ENCODE assay signal across 19 cellular contexts in the genomic region with DNA sequence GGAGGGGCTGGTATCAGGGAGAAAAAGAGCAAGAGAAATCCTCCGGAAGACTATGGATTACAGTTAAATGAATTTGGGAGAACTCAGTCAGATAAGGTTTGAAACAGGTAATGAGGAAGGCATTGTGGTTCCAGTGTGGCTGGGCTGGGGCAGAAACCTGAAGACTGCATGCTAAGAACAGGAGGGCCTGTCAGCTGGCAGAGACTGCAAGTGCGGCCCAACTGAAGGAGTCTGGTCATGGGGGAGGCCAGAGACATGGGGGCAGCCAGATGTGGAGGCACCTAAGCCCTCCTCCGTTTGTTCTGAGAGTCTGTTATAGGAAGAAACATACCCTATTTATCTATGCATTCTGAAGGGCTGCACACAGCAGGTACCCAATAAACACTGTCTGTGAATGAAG. TPM values are rescaled to one million over a fixed set of nuclear protein-coding genes. Genes with fewer than 3 reads are reported as not detected.
DNase-seq lines count a peak whose midpoint lies in the region; ATAC-seq and TF ChIP-seq lines count a peak whose summit lies in the region.
"Had no signal": no experiment of that assay in that cellular context is flagged by ENCODE, and none has a peak within 500 bp of the region (broad histone marks: within the 10 kb centered on the region; RNA-seq: fewer than 3 reads in every experiment).

No MANE protein-coding gene starts in this region.

- peak overlapping the region; percentile 0 for H3K27ac Mint-ChIP-seq in activated T-cell treated with anti-CD3 and anti-CD28 coated beads, Interleukin-2, amount 50 U/mL, for 24 hours
- peak overlapping the region; percentile 3 to 74 (median 10) for H3K27ac Mint-ChIP-seq in CD4-positive, CD25-positive, alpha-beta regulatory T cell
- peak overlapping the region; percentile 47 for H3K27ac Mint-ChIP-seq in activated T-helper 17 cell treated with anti-CD3 and anti-CD28 coated beads, Interleukin-2, amount 50 U/mL, for 72 hours
- H3K27ac Mint-ChIP-seq: CD4-positive, alpha-beta T cell had no signal

- H3K9me2 ChIP-seq in PC-3 (replicated peaks; ENCODE audit: low read length): no peaks in the 10 kb centered on the region

- no peak overlapping the region for H3K56ac ChIP-seq in mesendoderm (ENCODE audit: low read length)

- H3K4me1 Mint-ChIP-seq in activated T-cell treated with anti-CD3 and anti-CD28 coated beads, Interleukin-2, amount 50 U/mL, for 24 hours (ENCODE audit: low read depth): peaks cover 13% of the 10 kb centered on the region
- H3K4me1 Mint-ChIP-seq in CD4-positive, CD25-positive, alpha-beta regulatory T cell: peaks cover 5 to 24% (median 12%) of the 10 kb centered on the region in 4 donors
- H3K4me1 Mint-ChIP-seq in activated T-helper 17 cell treated with anti-CD3 and anti-CD28 coated beads, Interleukin-2, amount 50 U/mL, for 72 hours: peaks cover 5% of the 10 kb centered on the region

- H3K36me3 Mint-ChIP-seq in activated T-cell treated with anti-CD3 and anti-CD28 coated beads, Interleukin-2, amount 50 U/mL, for 24 hours (ENCODE audit: low read depth): peaks cover 85% of the 10 kb centered on the region
- peaks cover 44% of the 10 kb centered on the region for H3K36me3 Mint-ChIP-seq in CD4-positive, CD25-positive, alpha-beta regulatory T cell
- H3K36me3 Mint-ChIP-seq in activated T-helper 17 cell treated with anti-CD3 and anti-CD28 coated beads, Interleukin-2, amount 50 U/mL, for 72 hours (ENCODE audit: low read depth): peaks cover 85% of the 10 kb centered on the region

- no peak overlapping the region for H2AK5ac ChIP-seq in mesendoderm (ENCODE audit: low read length)

- H3K9me3 ChIP-seq in CD4-positive, CD25-positive, alpha-beta regulatory T cell (ENCODE audit: control insufficient read depth in 2 of 2, low read length in 2 of 2): no peaks in the 10 kb centered on the region
- H3K9me3 ChIP-seq in PC-3 (ENCODE audit: low read length): no peaks in the 10 kb centered on the region

- H3K9ac ChIP-seq in mesendoderm (ENCODE audit: low read length): no peak overlapping the region
- H3K9ac ChIP-seq in PC-3 (ENCODE audit: low read length): no peak overlapping the region
- H3K9ac ChIP-seq: BLaER1 treated with 17β-estradiol and CSF1 and Interleukin-3, amounts not matched to agents 10 nM and 100 nM; GM23248 had no signal

- no peaks in the 10 kb centered on the region for H3K79me1 ChIP-seq in mesendoderm (ENCODE audit: low read length)

- POLR2A ChIA-PET in PC-3 (lab: Charles Lee; ENCODE audit: unreplicated experiment): no interaction called here

- BruUV-seq in PC-3 (replicated peaks; lab: Mats Ljungman, UMichigan): no TSS peak

- intact Hi-C loops in PC-3 (cut with micrococcal nuclease): no loop called here

- no peaks in the 10 kb centered on the region for H4K20me1 ChIP-seq in PC-3 (ENCODE audit: low read length)
- H4K20me1 ChIP-seq: BLaER1 treated with 17β-estradiol and CSF1 and Interleukin-3, amounts not matched to agents 10 nM and 100 nM had no signal

- no peak overlapping the region for H4K8ac ChIP-seq in mesendoderm (ENCODE audit: low read depth, low read length)

- no peak overlapping the region for H3K18ac ChIP-seq in mesendoderm (ENCODE audit: low read length)

- no peaks in the 10 kb centered on the region for H3F3A ChIP-seq in PC-3 (ENCODE audit: low read length, unreplicated experiment)

- DNase-seq in activated T-cell treated with anti-CD3 and anti-CD28 coated beads, Interleukin-2, amount 50 U/mL, for 24 hours: no peak
- DNase-seq in activated T-cell treated with anti-CD3 and anti-CD28 coated beads, Interleukin-2, amount 50 U/mL, for 48 hours: no peak
- DNase-seq in CD4-positive, CD25-positive, alpha-beta regulatory T cell: no peak
- DNase-seq in mesendoderm (peak; percentile 38), KG1 (lab: John Stamatoyannopoulos, UW) (no peak), PC-3 (no peak)
- DNase-seq: ACHN; CD4-positive, alpha-beta T cell; COR-L47; DMS153; DMS79 treated with DMSO at 0.1 percent for 48 hours; EL; GM23248; H7; IMR-90 had no signal

- H4K5ac ChIP-seq in mesendoderm (ENCODE audit: low read length): no peak overlapping the region

- CTCF ChIA-PET in PC-3 (lab: Charles Lee): no interaction called here

- no peak for TF ChIP-seq CTCF in PC-3 (conservative IDR thresholded peaks at IDR 0.05; ENCODE audit: low read depth, low read length)

- no peaks in the 10 kb centered on the region for H3K4me1 ChIP-seq in CD4-positive, CD25-positive, alpha-beta regulatory T cell (ENCODE audit: control insufficient read depth, insufficient read depth, low read length, poor library complexity, severe bottlenecking)
- H3K4me1 ChIP-seq in mesendoderm (ENCODE audit: control insufficient read depth, low read depth, low read length) (no peaks in the 10 kb centered on the region), PC-3 (ENCODE audit: insufficient read depth, low read length) (no peaks in the 10 kb centered on the region)
- H3K4me1 ChIP-seq: BLaER1 treated with 17β-estradiol and CSF1 and Interleukin-3, amounts not matched to agents 10 nM and 100 nM had no signal

- H2BK15ac ChIP-seq in mesendoderm (replicated peaks; ENCODE audit: low read depth): no peak overlapping the region

- H2BK5ac ChIP-seq in mesendoderm (ENCODE audit: low read length): no peak overlapping the region

- ATAC-seq in CD4-positive, CD25-positive, alpha-beta regulatory T cell (ENCODE audit: low read depth in 2 of 2): no peak
- ATAC-seq in activated T-helper 17 cell treated with anti-CD3 and anti-CD28 coated beads, Interleukin-2, amount 50 U/mL, for 72 hours (replicated peaks): no peak
- no peak for ATAC-seq in PC-3
- no peak for ATAC-seq in HG02798 (IDR thresholded peaks at IDR 0.05; ENCODE audit: poor library complexity, unreplicated experiment)

- no peaks in the 10 kb centered on the region for H3K79me2 ChIP-seq in mesendoderm (ENCODE audit: control insufficient read depth, insufficient read depth, low read length)
- H3K79me2 ChIP-seq in PC-3 (ENCODE audit: low read length): no peaks in the 10 kb centered on the region

- no peaks in the 10 kb centered on the region for H3K27me3 Mint-ChIP-seq in activated T-cell treated with anti-CD3 and anti-CD28 coated beads, Interleukin-2, amount 50 U/mL, for 24 hours
- H3K27me3 Mint-ChIP-seq in CD4-positive, CD25-positive, alpha-beta regulatory T cell: no peaks in the 10 kb centered on the region
- H3K27me3 Mint-ChIP-seq in activated T-helper 17 cell treated with anti-CD3 and anti-CD28 coated beads, Interleukin-2, amount 50 U/mL, for 72 hours: no peaks in the 10 kb centered on the region
- H3K27me3 Mint-ChIP-seq: CD4-positive, alpha-beta T cell had no signal

- no peak overlapping the region for H3K4ac ChIP-seq in mesendoderm (ENCODE audit: low read depth, low read length)

- H3K27me3 ChIP-seq in CD4-positive, CD25-positive, alpha-beta regulatory T cell (ENCODE audit: control insufficient read depth, insufficient read depth, low read length): no peaks in the 10 kb centered on the region
- H3K27me3 ChIP-seq in mesendoderm (ENCODE audit: insufficient read depth, low read length, poor library complexity) (no peaks in the 10 kb centered on the region), PC-3 (ENCODE audit: low read length) (no peaks in the 10 kb centered on the region)
- H3K27me3 ChIP-seq: BLaER1 treated with 17β-estradiol and CSF1 and Interleukin-3, amounts not matched to agents 10 nM and 100 nM had no signal

- H3K4me2 ChIP-seq in mesendoderm (ENCODE audit: low read length): no peak overlapping the region
- H3K4me2 ChIP-seq in PC-3 (ENCODE audit: low read length): no peak overlapping the region
- H3K4me2 ChIP-seq: BLaER1 treated with 17β-estradiol and CSF1 and Interleukin-3, amounts not matched to agents 10 nM and 100 nM had no signal

- no peak overlapping the region for H2BK120ac ChIP-seq in mesendoderm (ENCODE audit: low read depth, low read length)

- H3K23ac ChIP-seq in mesendoderm (ENCODE audit: low read length): no peak overlapping the region

- H3K36me3 ChIP-seq in CD4-positive, CD25-positive, alpha-beta regulatory T cell (ENCODE audit: control insufficient read depth, insufficient read depth, low read length): peaks cover 49% of the 10 kb centered on the region
- H3K36me3 ChIP-seq in mesendoderm (ENCODE audit: control insufficient read depth, insufficient read depth, low read length) (no peaks in the 10 kb centered on the region), PC-3 (ENCODE audit: low read depth, low read length) (peaks cover 13% of the 10 kb centered on the region; the same call in 1 of the 2 replicates)

- no CpG with 5 or more reads among the region's 3 CpGs for WGBS in mesendoderm (ENCODE audit: extremely low coverage, insufficient coverage, low lambda C conversion rate)

- H2AFZ ChIP-seq in PC-3 (ENCODE audit: low read length): no peak overlapping the region
- H2AFZ ChIP-seq: GM23248 had no signal

- H3K27ac ChIP-seq in CD4-positive, CD25-positive, alpha-beta regulatory T cell (ENCODE audit: insufficient read depth, low read length, poor library complexity, severe bottlenecking): no peak overlapping the region
- H3K27ac ChIP-seq in mesendoderm (ENCODE audit: low read depth, low read length) (no peak overlapping the region), PC-3 (ENCODE audit: low read length) (no peak overlapping the region)
- H3K27ac ChIP-seq: BLaER1 treated with 17β-estradiol and CSF1 and Interleukin-3, amounts not matched to agents 10 nM and 100 nM; GM23248 had no signal

- no peak overlapping the region for H3K4me3 Mint-ChIP-seq in activated T-cell treated with anti-CD3 and anti-CD28 coated beads, Interleukin-2, amount 50 U/mL, for 24 hours
- H3K4me3 Mint-ChIP-seq in CD4-positive, CD25-positive, alpha-beta regulatory T cell: no peak overlapping the region
- H3K4me3 Mint-ChIP-seq in activated T-helper 17 cell treated with anti-CD3 and anti-CD28 coated beads, Interleukin-2, amount 50 U/mL, for 72 hours: no peak overlapping the region
- H3K4me3 Mint-ChIP-seq: CD4-positive, alpha-beta T cell had no signal

- no peak overlapping the region for H3K4me3 ChIP-seq in CD4-positive, CD25-positive, alpha-beta regulatory T cell (ENCODE audit: low read depth, low read length)
- no peak overlapping the region for H3K4me3 ChIP-seq in mesendoderm (ENCODE audit: low read length)
- H3K4me3 ChIP-seq in PC-3 (ENCODE audit: low read length): no peak overlapping the region
- H3K4me3 ChIP-seq: BLaER1 treated with 17β-estradiol and CSF1 and Interleukin-3, amounts not matched to agents 10 nM and 100 nM; GM23248 had no signal

- H3K9me3 Mint-ChIP-seq in activated T-cell treated with anti-CD3 and anti-CD28 coated beads, Interleukin-2, amount 50 U/mL, for 24 hours: no peaks in the 10 kb centered on the region
- no peaks in the 10 kb centered on the region for H3K9me3 Mint-ChIP-seq in CD4-positive, CD25-positive, alpha-beta regulatory T cell
- no peaks in the 10 kb centered on the region for H3K9me3 Mint-ChIP-seq in activated T-helper 17 cell treated with anti-CD3 and anti-CD28 coated beads, Interleukin-2, amount 50 U/mL, for 72 hours
- H3K9me3 Mint-ChIP-seq: CD4-positive, alpha-beta T cell had no signal

RNA-seq across cellular contexts. Expression of a gene that starts 16.6 kb away (rescaled TPM):
- 17.7 TPM for total RNA-seq in CD4-positive, CD25-positive, alpha-beta regulatory T cell
- 10 to 100 TPM; 10.5 to 26.5 (median 18.3) TPM for polyA plus RNA-seq in CD4-positive, CD25-positive, alpha-beta regulatory T cell
- 10 to 100 TPM; 38.6 to 48.9 TPM for total RNA-seq in activated T-helper 17 cell treated with anti-CD3 and anti-CD28 coated beads, Interleukin-2, amount 50 U/mL, for 72 hours
- polyA plus RNA-seq in mesendoderm (2013, experiment 1 of 2): 35.6 TPM
- polyA plus RNA-seq in mesendoderm (2013, experiment 2 of 2): 35.3 TPM
- total RNA-seq in PC-3 (2014; rRNA removed): 23.1 and 25.6 TPM in 2 replicates

RNA-seq across cellular contexts. Expression of a gene that starts 33.9 kb away (rescaled TPM):
- total RNA-seq in CD4-positive, CD25-positive, alpha-beta regulatory T cell: not detected
- not detected for polyA plus RNA-seq in CD4-positive, CD25-positive, alpha-beta regulatory T cell
- not detected for total RNA-seq in activated T-helper 17 cell treated with anti-CD3 and anti-CD28 coated beads, Interleukin-2, amount 50 U/mL, for 72 hours
- not detected for polyA plus RNA-seq in mesendoderm (2013, experiment 1 of 2)
- not detected for polyA plus RNA-seq in mesendoderm (2013, experiment 2 of 2)
- total RNA-seq in PC-3 (2014; rRNA removed): not detected in 2 replicates
- total RNA-seq: A172; CD4-positive, alpha-beta T cell; GM23248; H7; IMR-90 had no signal
- polyA plus RNA-seq: GM23248, IMR-90 had no signal
